8 cellular contexts compared by ENCODE assay signal in the genomic region with DNA sequence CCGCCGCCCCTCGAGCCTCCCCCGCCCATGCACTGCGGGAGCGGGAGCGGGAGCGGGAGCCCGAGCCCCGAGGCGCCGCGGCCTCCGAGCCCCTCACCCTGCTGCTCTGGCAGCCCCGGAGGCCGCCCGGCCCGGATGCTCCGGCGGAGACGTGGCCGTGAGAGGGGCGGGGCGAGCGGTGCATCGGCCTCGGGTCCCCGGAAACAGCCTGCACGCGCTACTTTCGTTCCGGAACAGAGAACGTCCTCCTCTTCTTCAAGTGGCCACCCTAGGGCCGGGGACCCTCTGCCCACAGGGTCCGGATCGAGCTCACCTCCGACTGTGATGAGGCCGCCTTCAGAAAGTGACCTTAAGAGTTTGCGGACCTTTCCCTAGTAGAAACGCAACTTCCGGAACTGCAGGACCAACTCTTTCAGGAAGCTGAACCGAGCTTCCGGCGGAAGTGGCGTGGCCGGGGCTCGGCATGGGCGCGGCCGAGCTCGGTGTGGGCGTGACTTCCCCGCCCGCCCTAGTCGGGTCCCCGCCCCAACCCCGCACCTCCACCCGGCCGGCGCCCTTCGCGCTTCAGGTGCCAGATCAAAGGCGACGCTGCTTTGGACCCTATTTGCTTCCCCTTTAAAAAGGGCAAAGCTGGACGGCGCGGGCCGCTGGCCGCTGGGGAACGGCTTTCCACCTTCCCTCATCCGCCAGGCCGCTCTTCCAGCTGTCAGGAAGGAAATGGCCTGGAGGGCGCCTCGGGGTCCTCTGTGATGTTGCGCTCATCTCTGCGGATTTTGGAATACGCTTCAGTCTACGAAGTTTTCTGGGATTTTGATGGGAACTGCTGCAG. TPM values are rescaled to one million over a fixed set of nuclear protein-coding genes. Genes with fewer than 3 reads are reported as not detected.
A peak's percentile ranks its signal among the peaks of the same experiment; 100 is the strongest.
DNase-seq lines count a peak whose midpoint lies in the region; ATAC-seq and TF ChIP-seq lines count a peak whose summit lies in the region.

A gene with protein sequence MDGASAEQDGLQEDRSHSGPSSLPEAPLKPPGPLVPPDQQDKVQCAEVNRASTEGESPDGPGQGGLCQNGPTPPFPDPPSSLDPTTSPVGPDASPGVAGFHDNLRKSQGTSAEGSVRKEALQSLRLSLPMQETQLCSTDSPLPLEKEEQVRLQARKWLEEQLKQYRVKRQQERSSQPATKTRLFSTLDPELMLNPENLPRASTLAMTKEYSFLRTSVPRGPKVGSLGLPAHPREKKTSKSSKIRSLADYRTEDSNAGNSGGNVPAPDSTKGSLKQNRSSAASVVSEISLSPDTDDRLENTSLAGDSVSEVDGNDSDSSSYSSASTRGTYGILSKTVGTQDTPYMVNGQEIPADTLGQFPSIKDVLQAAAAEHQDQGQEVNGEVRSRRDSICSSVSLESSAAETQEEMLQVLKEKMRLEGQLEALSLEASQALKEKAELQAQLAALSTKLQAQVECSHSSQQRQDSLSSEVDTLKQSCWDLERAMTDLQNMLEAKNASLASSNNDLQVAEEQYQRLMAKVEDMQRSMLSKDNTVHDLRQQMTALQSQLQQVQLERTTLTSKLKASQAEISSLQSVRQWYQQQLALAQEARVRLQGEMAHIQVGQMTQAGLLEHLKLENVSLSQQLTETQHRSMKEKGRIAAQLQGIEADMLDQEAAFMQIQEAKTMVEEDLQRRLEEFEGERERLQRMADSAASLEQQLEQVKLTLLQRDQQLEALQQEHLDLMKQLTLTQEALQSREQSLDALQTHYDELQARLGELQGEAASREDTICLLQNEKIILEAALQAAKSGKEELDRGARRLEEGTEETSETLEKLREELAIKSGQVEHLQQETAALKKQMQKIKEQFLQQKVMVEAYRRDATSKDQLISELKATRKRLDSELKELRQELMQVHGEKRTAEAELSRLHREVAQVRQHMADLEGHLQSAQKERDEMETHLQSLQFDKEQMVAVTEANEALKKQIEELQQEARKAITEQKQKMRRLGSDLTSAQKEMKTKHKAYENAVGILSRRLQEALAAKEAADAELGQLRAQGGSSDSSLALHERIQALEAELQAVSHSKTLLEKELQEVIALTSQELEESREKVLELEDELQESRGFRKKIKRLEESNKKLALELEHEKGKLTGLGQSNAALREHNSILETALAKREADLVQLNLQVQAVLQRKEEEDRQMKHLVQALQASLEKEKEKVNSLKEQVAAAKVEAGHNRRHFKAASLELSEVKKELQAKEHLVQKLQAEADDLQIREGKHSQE (N-terminal part only) (minus strand): TSS at position 164 of the 829 bp plus-strand sequence. CDS start 6,741 bp downstream, outside the sequence.

- no peaks in the 10 kb centered on the region for H3K27me3 ChIP-seq in BE2C
- no peaks in the 10 kb centered on the region for H3K27me3 ChIP-seq in layer of hippocampus (ENCODE audit: control insufficient read depth, insufficient read depth, low read length)

- H3K27ac ChIP-seq in cingulate gyrus (ENCODE audit: low read depth, low read length) (peak within 1 kb of the TSS; percentile 98), layer of hippocampus (ENCODE audit: low read depth, low read length) (peak within 1 kb of the TSS; percentile 98)

- H3K4me3 ChIP-seq in BE2C (ENCODE audit: low read depth, low read length), result peak within 1 kb of the TSS; percentile 69

- no peaks in the 10 kb centered on the region for H3K4me1 ChIP-seq in BE2C

- no peaks in the 10 kb centered on the region for H3K9me3 ChIP-seq in BE2C

- peak; percentile 73 for ATAC-seq in HG03457 (IDR thresholded peaks at IDR 0.05; ENCODE audit: unreplicated experiment)

- peaks cover 24% of the 10 kb centered on the region for H3K36me3 ChIP-seq in BE2C

- no peak for TF ChIP-seq CTCF in BE2C (IDR thresholded peaks at IDR 0.05; ENCODE audit: low read depth, low read length)

- DNase-seq in BE2C, result peak; percentile 95
- peak; percentile 96 for DNase-seq in GM19240 (ENCODE audit: insufficient read length, low spot score)
- DNase-seq in NCI-H524 treated with DMSO at 0.1 percent for 48 hours (lab: John Stamatoyannopoulos, UW), result peak; percentile 9
- DNase-seq in activated CD4-positive, alpha-beta T cell treated with anti-CD3 and anti-CD28 coated beads for 4 hours, result peak; percentile 94 to 96
- peak; percentile 89 to 94 (median 93) for DNase-seq in stimulated activated CD4-positive, alpha-beta T cell treated with anti-CD3 and anti-CD28 coated beads, Interleukin-1b, Interleukin-23, amount 100 ng/mL, for 24 hours (ENCODE audit: low read depth in 4 of 4, low spot score in 1 of 4)

RNA-seq across cellular contexts. Expression of the gene that starts here (rescaled TPM):
- 46.7 TPM for polyA plus RNA-seq in BE2C (2012; ENCODE audit: insufficient read depth, insufficient read length, low read depth)

Comparison
In these comparisons a context has a peak if more than half of its experiments do, and no peak if none do; other contexts are left out.
1. Peak in every context shown above with its lines: DNase-seq, ATAC-seq, H3K4me3 ChIP-seq and H3K27ac ChIP-seq.
2. DNase-seq: peak in every context shown above with its lines; median percentile 96 in GM19240; 95 in BE2C; 95 in activated CD4-positive, alpha-beta T cell treated with anti-CD3 and anti-CD28 coated beads for 4 hours; 93 in stimulated activated CD4-positive, alpha-beta T cell treated with anti-CD3 and anti-CD28 coated beads, Interleukin-1b, Interleukin-23, amount 100 ng/mL, for 24 hours; 9 in NCI-H524 treated with DMSO at 0.1 percent for 48 hours.